ENCODE assay signal across 2 cellular contexts in genomic region chr3:153852355-153852754, GRCh38.
TF ChIP-seq lines count a peak whose summit lies in the region.

No MANE protein-coding gene starts in this region.

TF ChIP-seq in GM23338, 12 proteins besides CTCF, POLR2A, EP300 and RAD21:
- TF ChIP-seq ETS1 (IDR thresholded peaks at IDR 0.05), result no peak
- no peak for TF ChIP-seq NANOG (IDR thresholded peaks at IDR 0.05; ENCODE audit: borderline replicate concordance)
- no peak for TF ChIP-seq ZNF462 (CRISPR knock-in tag; IDR thresholded peaks at IDR 0.05)
- no peak for TF ChIP-seq ZNF331 (CRISPR knock-in tag; IDR thresholded peaks at IDR 0.05; ENCODE audit: low read depth)
- TF ChIP-seq REST (IDR thresholded peaks at IDR 0.05; ENCODE audit: unreplicated experiment), result no peak
- no peak for TF ChIP-seq CREB1 (CRISPR knock-in tag; IDR thresholded peaks at IDR 0.05; ENCODE audit: low read depth)
- no peak for TF ChIP-seq ZNF114 (CRISPR knock-in tag; IDR thresholded peaks at IDR 0.05)
- TF ChIP-seq POLR2AphosphoS5 (IDR thresholded peaks at IDR 0.05; ENCODE audit: low read depth), result no peak
- no peak for TF ChIP-seq STAT1 (IDR thresholded peaks at IDR 0.05; ENCODE audit: unreplicated experiment)
- no peak for TF ChIP-seq EZH2phosphoT487 (IDR thresholded peaks at IDR 0.05; ENCODE audit: unreplicated experiment)
- no peak for TF ChIP-seq EZH2 (IDR thresholded peaks at IDR 0.05; ENCODE audit: low read depth, unreplicated experiment)

TF ChIP-seq in H1, 55 proteins besides CTCF, POLR2A, EP300 and RAD21:
- TF ChIP-seq SIX5 (IDR thresholded peaks at IDR 0.05; ENCODE audit: low read depth, low read length), result no peak
- TF ChIP-seq CEBPB (IDR thresholded peaks at IDR 0.05; ENCODE audit: low read depth, low read length), result no peak
- no peak for TF ChIP-seq SP1 (IDR thresholded peaks at IDR 0.05; ENCODE audit: low read depth, low read length)
- no peak for TF ChIP-seq ATF2 (IDR thresholded peaks at IDR 0.05; ENCODE audit: low read length)
- no peak for TF ChIP-seq KDM5A (IDR thresholded peaks at IDR 0.05; ENCODE audit: low read length)
- TF ChIP-seq CTBP2 (IDR thresholded peaks at IDR 0.05; ENCODE audit: borderline replicate concordance, insufficient read depth, insufficient read length, low read length), result no peak
- TF ChIP-seq RNF2 (IDR thresholded peaks at IDR 0.05; ENCODE audit: borderline replicate concordance, low read depth, low read length, missing control alignments, poor library complexity, severe bottlenecking), result no peak
- TF ChIP-seq SIRT6 (IDR thresholded peaks at IDR 0.05; ENCODE audit: low read length), result no peak
- no peak for TF ChIP-seq SUZ12 (IDR thresholded peaks at IDR 0.05; ENCODE audit: low read length)
- no peak for TF ChIP-seq CHD2 (IDR thresholded peaks at IDR 0.05; ENCODE audit: low read length)
- TF ChIP-seq RBBP5 (IDR thresholded peaks at IDR 0.05; ENCODE audit: borderline replicate concordance, low read depth, low read length), result no peak
- no peak for TF ChIP-seq ASH2L (IDR thresholded peaks at IDR 0.05; ENCODE audit: low read length)
